ENCODE assay signal across 22 cellular contexts in genomic region chr11:75812542-75813040, GRCh38. TPM values are rescaled to one million over a fixed set of nuclear protein-coding genes. Genes with fewer than 3 reads are reported as not detected.
DNase-seq lines count a peak whose midpoint lies in the region; ATAC-seq, FAIRE-seq and TF ChIP-seq lines count a peak whose summit lies in the region.
"Had no signal": no experiment of that assay in that cellular context is flagged by ENCODE, and none has a peak within 500 bp of the region (broad histone marks: within the 10 kb centered on the region; RNA-seq: fewer than 3 reads in every experiment).

No MANE protein-coding gene starts in this region.

- no peak for TF ChIP-seq RAD21 in H1 (IDR thresholded peaks at IDR 0.05 in 1 of 2, conservative IDR thresholded peaks at IDR 0.05 in 1 of 2; ENCODE audit: low read depth in 2 of 2, low read length in 2 of 2)

- H2AK5ac ChIP-seq in H1 (ENCODE audit: low read depth, low read length) = no peak overlapping the region

- H3K27ac ChIP-seq in GM23338 (ENCODE audit: low read depth) (no peak overlapping the region), H1 (ENCODE audit: low read depth, low read length) (no peak overlapping the region)
- H3K27ac ChIP-seq: testis had no signal

- H3K27ac Mint-ChIP-seq in GM23338 = no peak overlapping the region
- H3K27ac Mint-ChIP-seq in memory B cell = peak overlapping the region; percentile 83
- no peak overlapping the region for H3K27ac Mint-ChIP-seq in activated T-helper 2 cell treated with anti-CD3 and anti-CD28 coated beads, Interferon-gamma antibody, Interleukin-2, Interleukin-4, amounts not matched to agents 10 μg/mL and 5 μg/mL and 100 μg/mL, durations not matched to agents 14 hours and 24 hours and 36 hours

- H2BK120ac ChIP-seq in H1 (replicated peaks; ENCODE audit: low read depth, low read length) = no peak overlapping the region

- peak; percentile 81 for DNase-seq in ELF-1 (ENCODE audit: low read depth, low spot score)
- DNase-seq in GM23338 (ENCODE audit: low spot score) = peak; percentile 66
- DNase-seq in H1 (ENCODE audit: low read depth in 1 of 2, low spot score in 2 of 2) = no peak
- DNase-seq in memory B cell (ENCODE audit: low spot score in 2 of 2) = no peak
- no peak for DNase-seq in effector CD4-positive, alpha-beta T cell
- DNase-seq in mesenteric fat pad (ENCODE audit: low spot score) = no peak
- DNase-seq in NCI-H2227 treated with DMSO at 0.1 percent for 48 hours (lab: John Stamatoyannopoulos, UW) = no peak
- DNase-seq in activated T-helper 2 cell treated with anti-CD3 and anti-CD28 coated beads, Interferon-gamma antibody, Interleukin-2, Interleukin-4, amounts not matched to agents 10 μg/mL and 5 μg/mL and 100 μg/mL, durations not matched to agents 14 hours and 24 hours and 36 hours (ENCODE audit: low spot score) = no peak
- DNase-seq: activated naive CD4-positive, alpha-beta T cell treated with anti-CD3 and anti-CD28 coated beads, Interleukin-2, amount 50 U/mL, for 16 hours; NCI-H1694; NCI-H446 treated with DMSO at 0.1 percent for 48 hours; NK-92 treated with Interleukin-12 subunit alpha and Interleukin-12 subunit beta, amount 100 ng/mL, for 24 hours; RPMI8226; small intestine; stimulated activated CD4-positive, alpha-beta T cell treated with anti-CD3 and anti-CD28 coated beads, Interleukin-4, amount 100 ng/mL, for 1 hour; SW 1271; testis had no signal

- H3K4me2 ChIP-seq in GM23338 (0 out of 2 replicates have a peak overlapping the region, but pooled peaks have one; percentile 86), H1 (ENCODE audit: insufficient read depth in 1 of 2, low read depth in 2 of 2, low read length in 2 of 2) (peak overlapping the region; percentile 22 to 36)

- TF ChIP-seq POLR2A in H1 (IDR thresholded peaks at IDR 0.05; ENCODE audit: control extremely low read depth in 1 of 2, low read depth in 2 of 2, low read length in 2 of 2) = no peak; a peak in 1 of 3 replicates

- H3K4me1 Mint-ChIP-seq in GM23338 (peaks cover 16% of the 10 kb centered on the region), memory B cell (peaks cover 29% of the 10 kb centered on the region)
- H3K4me1 Mint-ChIP-seq in activated T-helper 2 cell treated with anti-CD3 and anti-CD28 coated beads, Interferon-gamma antibody, Interleukin-2, Interleukin-4, amounts not matched to agents 10 μg/mL and 5 μg/mL and 100 μg/mL, durations not matched to agents 14 hours and 24 hours and 36 hours (ENCODE audit: low read depth) = peaks cover 11% of the 10 kb centered on the region

- no peak overlapping the region for H3K4ac ChIP-seq in H1 (replicated peaks; ENCODE audit: insufficient read length, low read depth, low read length)

- no peak for TF ChIP-seq CTCF in GM23338 (conservative IDR thresholded peaks at IDR 0.05; ENCODE audit: low read depth in 2 of 2)
- TF ChIP-seq CTCF in H1 (IDR thresholded peaks at IDR 0.05; ENCODE audit: control extremely low read depth in 1 of 3, insufficient read depth in 1 of 3, low read depth in 1 of 3, low read length in 3 of 3) = no peak

- no peak for TF ChIP-seq EP300 in H1 (IDR thresholded peaks at IDR 0.05; ENCODE audit: borderline replicate concordance in 1 of 2, low read depth in 2 of 2, low read length in 2 of 2)

- no peaks in the 10 kb centered on the region for H3K9me3 ChIP-seq in H1 (ENCODE audit: insufficient read depth in 2 of 2, low read depth in 1 of 2, low read length in 1 of 2)
- H3K9me3 ChIP-seq: testis had no signal

- no peak overlapping the region for H3K23ac ChIP-seq in H1 (ENCODE audit: insufficient read length)

- H2AFZ ChIP-seq in GM23338 (no peak overlapping the region), H1 (ENCODE audit: low read length) (0 out of 2 replicates have a peak overlapping the region, but pooled peaks have one; percentile 75)

- peaks cover 19% of the 10 kb centered on the region for H3K79me2 ChIP-seq in GM23338 (replicated peaks; ENCODE audit: insufficient read depth)
- peaks cover 0 to 16% of the 10 kb centered on the region in 2 experiments; a peak in 3 of 4 replicates for H3K79me2 ChIP-seq in H1 (ENCODE audit: control insufficient read depth in 1 of 2, insufficient read depth in 2 of 2, low read length in 2 of 2)

- H3K4me3 ChIP-seq in GM23338 (no peak overlapping the region), H1 (ENCODE audit: extremely low read depth in 1 of 4, insufficient read depth in 2 of 4, low read depth in 3 of 4, low read length in 4 of 4) (no peak overlapping the region)
- H3K4me3 ChIP-seq: testis had no signal

- no peaks in the 10 kb centered on the region for H3K79me1 ChIP-seq in H1 (ENCODE audit: low read depth, low read length)

- ATAC-seq in GM23338 (peak; percentile 3), memory B cell (ENCODE audit: low read depth) (no peak)
- ATAC-seq: natural killer cell treated with Interleukin-12 subunit alpha and Interleukin-12 subunit beta and Interleukin-15 and Interleukin-18, amount 100 ng/mL, for 72 hours had no signal

- H4K8ac ChIP-seq in H1 (ENCODE audit: extremely low read depth, insufficient read depth, low read length) = no peak overlapping the region

- H4K91ac ChIP-seq in H1 (replicated peaks; ENCODE audit: insufficient read length, low read length) = no peak overlapping the region

- no peak overlapping the region; the same call in 1 of the 2 replicates for H3K18ac ChIP-seq in H1 (ENCODE audit: extremely low read depth, low read length)

- no peak overlapping the region for H4K5ac ChIP-seq in H1 (ENCODE audit: insufficient read length, low read depth, low read length)

- H4K20me1 ChIP-seq in GM23338 (replicated peaks; ENCODE audit: insufficient read depth) (no peaks in the 10 kb centered on the region; the same call in 1 of the 2 replicates), H1 (replicated peaks in 1 of 2; ENCODE audit: control insufficient read depth in 1 of 2, insufficient read depth in 2 of 2, low read length in 2 of 2) (no peaks in the 10 kb centered on the region)

- WGBS in H1 (ENCODE audit: extremely low coverage in 1 of 2, insufficient coverage in 1 of 2, insufficient read length in 1 of 2, insufficient replicate concordance in 2 of 2, low coverage in 1 of 2, low lambda C conversion rate in 2 of 2, missing lambda C conversion rate in 1 of 2), 2 experiments = 65% methylated on average over 2 of the region's 2 CpGs; no CpG with 5 or more reads in 1 of the 2 experiments

- no peaks in the 10 kb centered on the region for H3K9me2 ChIP-seq in GM23338 (ENCODE audit: insufficient read depth)

- no peak overlapping the region for H3K14ac ChIP-seq in H1 (ENCODE audit: insufficient read length)

- H3K23me2 ChIP-seq in H1 (ENCODE audit: low read depth, low read length) = peaks cover 16% of the 10 kb centered on the region; the same call in 1 of the 2 replicates

- H3K27me3 ChIP-seq in GM23338 (ENCODE audit: insufficient read depth) (peaks cover 7% of the 10 kb centered on the region; the same call in 1 of the 2 replicates), H1 (replicated peaks in 1 of 4; ENCODE audit: control insufficient read depth in 3 of 4, extremely low read depth in 1 of 4, insufficient read depth in 3 of 4, low read length in 3 of 4) (no peaks in the 10 kb centered on the region)
- H3K27me3 ChIP-seq: testis had no signal

- H3K36me3 ChIP-seq in GM23338 (ENCODE audit: insufficient read depth) = no peaks in the 10 kb centered on the region
- no peaks in the 10 kb centered on the region for H3K36me3 ChIP-seq in H1 (ENCODE audit: control insufficient read depth in 2 of 4, insufficient read depth in 4 of 4, low read length in 3 of 4)

- POLR2A ChIA-PET in H1 (lab: Charles Lee; ENCODE audit: partially characterized antibody) = no interaction called here

- no peak overlapping the region for H3K9ac ChIP-seq in H1 (replicated peaks in 1 of 4; ENCODE audit: extremely low read depth in 1 of 4, low read depth in 3 of 4, low read length in 3 of 4)

- no peaks in the 10 kb centered on the region for H3K9me3 Mint-ChIP-seq in GM23338
- no peaks in the 10 kb centered on the region for H3K9me3 Mint-ChIP-seq in memory B cell
- no peaks in the 10 kb centered on the region for H3K9me3 Mint-ChIP-seq in activated T-helper 2 cell treated with anti-CD3 and anti-CD28 coated beads, Interferon-gamma antibody, Interleukin-2, Interleukin-4, amounts not matched to agents 10 μg/mL and 5 μg/mL and 100 μg/mL, durations not matched to agents 14 hours and 24 hours and 36 hours
- H3K9me3 Mint-ChIP-seq: natural killer cell treated with Interleukin-12 subunit alpha and Interleukin-12 subunit beta and Interleukin-15 and Interleukin-18, amount 100 ng/mL, for 72 hours had no signal

- no peak for FAIRE-seq in H1 (lab: Jason Lieb, UNC)
- FAIRE-seq: astrocyte, colon, islet of Langerhans, small intestine, TTC549 had no signal

- H3K56ac ChIP-seq in H1 (replicated peaks; ENCODE audit: insufficient read length, low read depth, low read length) = no peak overlapping the region

- H3K4me1 ChIP-seq in GM23338 (ENCODE audit: insufficient read depth) = peaks cover 17% of the 10 kb centered on the region
- H3K4me1 ChIP-seq in H1 (replicated peaks in 1 of 4; ENCODE audit: control insufficient read depth in 3 of 4, insufficient read depth in 4 of 4, low read length in 3 of 4) = peaks cover 2 to 17% (median 9%) of the 10 kb centered on the region in 4 experiments; a peak in 6 of 7 replicates

- intact Hi-C loops in activated T-helper 2 cell treated with anti-CD3 and anti-CD28 coated beads, Interferon-gamma antibody, Interleukin-2, Interleukin-4, amounts not matched to agents 10 μg/mL and 5 μg/mL and 100 μg/mL, durations not matched to agents 14 hours and 24 hours and 36 hours (cut with micrococcal nuclease) = loop anchor here (10.0 kb wide), 1 partner anchor 422 kb away; no protein-coding TSS in a partner anchor

- H3K27me3 Mint-ChIP-seq in GM23338 (ENCODE audit: insufficient read depth, low read depth, poor library complexity) (peaks cover 2% of the 10 kb centered on the region), memory B cell (no peaks in the 10 kb centered on the region)
- peaks cover 2% of the 10 kb centered on the region for H3K27me3 Mint-ChIP-seq in activated T-helper 2 cell treated with anti-CD3 and anti-CD28 coated beads, Interferon-gamma antibody, Interleukin-2, Interleukin-4, amounts not matched to agents 10 μg/mL and 5 μg/mL and 100 μg/mL, durations not matched to agents 14 hours and 24 hours and 36 hours (ENCODE audit: low read depth)
- H3K27me3 Mint-ChIP-seq: natural killer cell treated with Interleukin-12 subunit alpha and Interleukin-12 subunit beta and Interleukin-15 and Interleukin-18, amount 100 ng/mL, for 72 hours had no signal

- H2BK5ac ChIP-seq in H1 (ENCODE audit: low read depth, low read length) = no peak overlapping the region

- 0 out of 2 replicates have a peak overlapping the region, but pooled peaks have one; percentile 32 for H2BK20ac ChIP-seq in H1 (ENCODE audit: low read length)

- no peaks in the 10 kb centered on the region for H3F3A ChIP-seq in GM23338 (replicated peaks; ENCODE audit: low read depth)

- H2BK12ac ChIP-seq in H1 (ENCODE audit: low read depth, low read length) = no peak overlapping the region

- H2BK15ac ChIP-seq in H1 (ENCODE audit: low read length) = no peak overlapping the region

- H3K36me3 Mint-ChIP-seq in GM23338 (ENCODE audit: low read depth) (no peaks in the 10 kb centered on the region), memory B cell (no peaks in the 10 kb centered on the region)
- H3K36me3 Mint-ChIP-seq in activated T-helper 2 cell treated with anti-CD3 and anti-CD28 coated beads, Interferon-gamma antibody, Interleukin-2, Interleukin-4, amounts not matched to agents 10 μg/mL and 5 μg/mL and 100 μg/mL, durations not matched to agents 14 hours and 24 hours and 36 hours (ENCODE audit: low read depth) = no peaks in the 10 kb centered on the region
- H3K36me3 Mint-ChIP-seq: natural killer cell treated with Interleukin-12 subunit alpha and Interleukin-12 subunit beta and Interleukin-15 and Interleukin-18, amount 100 ng/mL, for 72 hours had no signal

- CTCF ChIA-PET in H1 (lab: Charles Lee; ENCODE audit: partially characterized antibody) = interaction anchor here (1.1 to 6.3 kb wide), 6 partner anchors 9 to 54 kb away, joined by 3 to 40 read pairs (median 4); no protein-coding TSS in a partner anchor

- H3K4me3 Mint-ChIP-seq in GM23338 (no peak overlapping the region; the same call in 2 of the 3 replicates), memory B cell (no peak overlapping the region)
- no peak overlapping the region for H3K4me3 Mint-ChIP-seq in activated T-helper 2 cell treated with anti-CD3 and anti-CD28 coated beads, Interferon-gamma antibody, Interleukin-2, Interleukin-4, amounts not matched to agents 10 μg/mL and 5 μg/mL and 100 μg/mL, durations not matched to agents 14 hours and 24 hours and 36 hours (ENCODE audit: low read depth)

RNA-seq across cellular contexts. Expression of gene UVRAG, which starts 2.4 kb away (rescaled TPM):
- total RNA-seq in GM23338 (2014; rRNA removed; shearing (Covaris generic)) = 11.4 and 15.3 TPM in 2 replicates
- polyA plus RNA-seq in GM23338 (2016; fragmentation: Nextera tagmentation; extraction: Ambion mirVana) = 15.4 and 17.4 TPM in 2 replicates
- total RNA-seq in H1 (2021; fragmentation: NEBNext Ultra II Directional; extraction: Animal tissue kit (Norgen Biotek cat#: 25700)) = 10.4 and 14.7 TPM in 2 replicates
- 4.6 and 5.5 TPM in 2 replicates for polyA plus RNA-seq in H1 (2011; rRNA removed)
- polyA plus RNA-seq in H1 (2011; cell fraction: cytosol; rRNA removed) = 5.7 TPM
- polyA plus RNA-seq in H1 (2011; cell fraction: nucleus; rRNA removed) = 9.4 TPM
- polyA plus RNA-seq in H1 (2012, experiment 1 of 2) = 6.5 to 9.0 TPM (median 7.1 TPM) in 4 replicates
- polyA plus RNA-seq in H1 (2012, experiment 2 of 2) = 0.81 TPM
- polyA plus RNA-seq in H1 (2013, experiment 1 of 2) = 4.8 TPM
- 5.5 TPM for polyA plus RNA-seq in H1 (2013, experiment 2 of 2)
- polyA minus RNA-seq in H1 (2011; rRNA and poly(A)+ RNA removed) = 17.3 and 22.6 TPM in 2 replicates
- polyA minus RNA-seq in H1 (2011; cell fraction: cytosol; rRNA and poly(A)+ RNA removed) = 8.7 TPM
- 51.7 TPM for polyA minus RNA-seq in H1 (2011; cell fraction: nucleus; rRNA and poly(A)+ RNA removed)
- 80.4 TPM for total RNA-seq in mesenteric fat pad
- 23.3 and 23.5 TPM in 2 replicates for total RNA-seq in activated T-helper 2 cell treated with anti-CD3 and anti-CD28 coated beads, Interferon-gamma antibody, Interleukin-2, Interleukin-4, amounts not matched to agents 10 μg/mL and 5 μg/mL and 100 μg/mL, durations not matched to agents 14 hours and 24 hours and 36 hours

RNA-seq across cellular contexts. Expression of gene DGAT2, which starts 44.0 kb away (rescaled TPM):
- 1.6 and 2.6 TPM in 2 replicates for total RNA-seq in GM23338 (2014; rRNA removed; shearing (Covaris generic))
- polyA plus RNA-seq in GM23338 (2016; fragmentation: Nextera tagmentation; extraction: Ambion mirVana) = 1.9 TPM in 2 replicates
- total RNA-seq in H1 (2021; fragmentation: NEBNext Ultra II Directional; extraction: Animal tissue kit (Norgen Biotek cat#: 25700)) = 2.6 and 3.2 TPM in 2 replicates
- 5.9 and 8.5 TPM in 2 replicates for polyA plus RNA-seq in H1 (2011; rRNA removed)
- 8.6 TPM for polyA plus RNA-seq in H1 (2011; cell fraction: cytosol; rRNA removed)
- polyA plus RNA-seq in H1 (2011; cell fraction: nucleus; rRNA removed) = 9.8 TPM
- 3.8 to 6.2 TPM (median 5.1 TPM) in 4 replicates for polyA plus RNA-seq in H1 (2012, experiment 1 of 2)
- polyA plus RNA-seq in H1 (2012, experiment 2 of 2) = 4.5 TPM
- 2.2 TPM for polyA plus RNA-seq in H1 (2013, experiment 1 of 2)
- 2.6 TPM for polyA plus RNA-seq in H1 (2013, experiment 2 of 2)
- 10.7 and 12.8 TPM in 2 replicates for polyA minus RNA-seq in H1 (2011; rRNA and poly(A)+ RNA removed)
- polyA minus RNA-seq in H1 (2011; cell fraction: cytosol; rRNA and poly(A)+ RNA removed) = 3.8 TPM
- 3.4 TPM for polyA minus RNA-seq in H1 (2011; cell fraction: nucleus; rRNA and poly(A)+ RNA removed)
- 337 TPM for total RNA-seq in mesenteric fat pad
- total RNA-seq in activated T-helper 2 cell treated with anti-CD3 and anti-CD28 coated beads, Interferon-gamma antibody, Interleukin-2, Interleukin-4, amounts not matched to agents 10 μg/mL and 5 μg/mL and 100 μg/mL, durations not matched to agents 14 hours and 24 hours and 36 hours = 2.6 and 3.0 TPM in 2 replicates

Comparison
In these comparisons a context has a peak if more than half of its experiments do, and no peak if none do; other contexts are left out.
1. DNase-seq: peak in ELF-1 (single experiment) and GM23338 (single experiment); none in H1 (0 of 2), memory B cell (0 of 2), effector CD4-positive, alpha-beta T cell (single experiment), mesenteric fat pad (single experiment), NCI-H2227 treated with DMSO at 0.1 percent for 48 hours (single experiment) and activated T-helper 2 cell treated with anti-CD3 and anti-CD28 coated beads, Interferon-gamma antibody, Interleukin-2, Interleukin-4, amounts not matched to agents 10 μg/mL and 5 μg/mL and 100 μg/mL, durations not matched to agents 14 hours and 24 hours and 36 hours (single experiment).
2. RNA of gene DGAT2, which starts 44.0 kb away (total RNA-seq): 337 TPM in mesenteric fat pad (single experiment); 2.6 to 3.2 TPM in H1, 1.6 to 2.6 TPM in GM23338 and 2.6 to 3.0 TPM in activated T-helper 2 cell treated with anti-CD3 and anti-CD28 coated beads, Interferon-gamma antibody, Interleukin-2, Interleukin-4, amounts not matched to agents 10 μg/mL and 5 μg/mL and 100 μg/mL, durations not matched to agents 14 hours and 24 hours and 36 hours; every median in the first group is over 10 times any median in the second.